Comparison of ENCODE assay signal across 21 cellular contexts in genomic region chr3:64026346-64026745, GRCh38. TPM values are rescaled to one million over a fixed set of nuclear protein-coding genes. Genes with fewer than 3 reads are reported as not detected.
DNase-seq lines count a peak whose midpoint lies in the region; ATAC-seq and TF ChIP-seq lines count a peak whose summit lies in the region.
"Had no signal": no experiment of that assay in that cellular context is flagged by ENCODE, and none has a peak within 500 bp of the region (broad histone marks: within the 10 kb centered on the region; RNA-seq: fewer than 3 reads in every experiment).

No MANE protein-coding gene starts in this region.

- H3K4me1 Mint-ChIP-seq in CD4-positive, alpha-beta T cell (ENCODE audit: low read depth): peaks cover 34% of the 10 kb centered on the region
- H3K4me1 Mint-ChIP-seq in neural crest cell (peaks cover 37% of the 10 kb centered on the region), neural progenitor cell (peaks cover 27% of the 10 kb centered on the region)

- H3K79me2 ChIP-seq in osteoblast (ENCODE audit: insufficient read depth, low read length): peaks cover 20% of the 10 kb centered on the region
- peaks cover 19% of the 10 kb centered on the region for H3K79me2 ChIP-seq in neural progenitor cell (ENCODE audit: low read depth)

- peaks cover 10% of the 10 kb centered on the region for H4K20me1 ChIP-seq in osteoblast (ENCODE audit: insufficient read depth, low read length)
- peaks cover 13% of the 10 kb centered on the region for H4K20me1 ChIP-seq in neural progenitor cell (ENCODE audit: low read depth)

- H3K9me3 Mint-ChIP-seq in CD4-positive, alpha-beta T cell: no peaks in the 10 kb centered on the region
- H3K9me3 Mint-ChIP-seq in neural crest cell (no peaks in the 10 kb centered on the region), neural progenitor cell (no peaks in the 10 kb centered on the region)
- H3K9me3 Mint-ChIP-seq: CD4-positive, alpha-beta memory T cell had no signal

- H3K27me3 Mint-ChIP-seq in CD4-positive, alpha-beta T cell: peaks cover 28% of the 10 kb centered on the region
- H3K27me3 Mint-ChIP-seq in neural crest cell (ENCODE audit: low read depth) (peaks cover 2% of the 10 kb centered on the region), neural progenitor cell (ENCODE audit: insufficient read depth, low read depth) (peaks cover 2% of the 10 kb centered on the region)

- no peak for TF ChIP-seq CTCF in CD4-positive, alpha-beta T cell (IDR thresholded peaks at IDR 0.05)
- no peak for TF ChIP-seq CTCF in neural crest cell (conservative IDR thresholded peaks at IDR 0.05)
- TF ChIP-seq CTCF in osteoblast (IDR thresholded peaks at IDR 0.05; ENCODE audit: extremely low read depth, low read depth, low read length): no peak
- TF ChIP-seq CTCF in neural progenitor cell (IDR thresholded peaks at IDR 0.05): no peak

- no peak for DNase-seq in CD4-positive, alpha-beta T cell
- DNase-seq in RPMI8226 (peak; percentile 24), neural crest cell (ENCODE audit: low read depth, low spot score) (no peak), osteoblast (ENCODE audit: insufficient read length, low spot score, missing footprints) (no peak), neural progenitor cell (ENCODE audit: low spot score) (no peak), CD1c-positive myeloid dendritic cell (ENCODE audit: extremely low spot score) (no peak)
- DNase-seq: Calu3; CD4-positive, alpha-beta memory T cell; COR-L47; DMS53; DMS79 treated with DMSO at 0.1 percent for 48 hours; GF-D8; GM23248; H7; HCEC 1CT had no signal

- CTCF ChIA-PET in CD4-positive, alpha-beta T cell (lab: Charles Lee): interaction anchor here (1.1 kb wide), 1 partner anchor 103 kb away, joined by 3 read pairs; no protein-coding TSS in a partner anchor

- H3K4me3 Mint-ChIP-seq in CD4-positive, alpha-beta T cell: peak overlapping the region; percentile 38
- peak overlapping the region; percentile 69 for H3K4me3 Mint-ChIP-seq in neural crest cell
- no peak overlapping the region for H3K4me3 Mint-ChIP-seq in neural progenitor cell
- H3K4me3 Mint-ChIP-seq: B cell; CD4-positive, alpha-beta memory T cell had no signal

- H3K4me2 ChIP-seq in osteoblast (ENCODE audit: insufficient read depth, low read length): no peak overlapping the region
- no peak overlapping the region for H3K4me2 ChIP-seq in neural progenitor cell
- H3K4me2 ChIP-seq: BLaER1 had no signal

- peaks cover 5% of the 10 kb centered on the region for H3K36me3 ChIP-seq in osteoblast (ENCODE audit: insufficient read depth, low read length)
- H3K36me3 ChIP-seq in neural progenitor cell: no peaks in the 10 kb centered on the region

- H3K27me3 ChIP-seq in CD4-positive, alpha-beta T cell (ENCODE audit: control insufficient read depth, insufficient read depth, low read length): peaks cover 13% of the 10 kb centered on the region
- H3K27me3 ChIP-seq in osteoblast (ENCODE audit: insufficient read depth, low read length) (peaks cover 16% of the 10 kb centered on the region), neural progenitor cell (no peaks in the 10 kb centered on the region)
- H3K27me3 ChIP-seq: BLaER1 had no signal

- POLR2A ChIA-PET in CD4-positive, alpha-beta T cell (lab: Charles Lee): no interaction called here

- H3K9me3 ChIP-seq in CD4-positive, alpha-beta T cell (ENCODE audit: control insufficient read depth, low read length): no peaks in the 10 kb centered on the region
- no peaks in the 10 kb centered on the region for H3K9me3 ChIP-seq in osteoblast (ENCODE audit: low read depth, low read length)
- H3K9me3 ChIP-seq in neural progenitor cell (ENCODE audit: low read depth): no peaks in the 10 kb centered on the region
- H3K9me3 ChIP-seq: BLaER1 had no signal

- intact Hi-C loops in CD4-positive, alpha-beta T cell (cut with DNase I, micrococcal nuclease): no loop called here

- H2AFZ ChIP-seq in osteoblast (ENCODE audit: low read length) (no peak overlapping the region), neural progenitor cell (replicated peaks) (no peak overlapping the region)
- H2AFZ ChIP-seq: GM23248 had no signal

- peaks cover 22% of the 10 kb centered on the region for H3K36me3 Mint-ChIP-seq in CD4-positive, alpha-beta T cell (ENCODE audit: low read depth)
- H3K36me3 Mint-ChIP-seq in neural crest cell (ENCODE audit: low read depth): peaks cover 5% of the 10 kb centered on the region
- peaks cover 3% of the 10 kb centered on the region for H3K36me3 Mint-ChIP-seq in neural progenitor cell

- H3K27ac ChIP-seq in CD4-positive, alpha-beta T cell (ENCODE audit: low read depth, low read length): no peak overlapping the region
- H3K27ac ChIP-seq in osteoblast (ENCODE audit: low read depth, low read length) (no peak overlapping the region), neural progenitor cell (no peak overlapping the region)
- H3K27ac ChIP-seq: 22Rv1, BLaER1, C4-2B, GM23248 had no signal

- H3K4me3 ChIP-seq in osteoblast (ENCODE audit: insufficient read depth, low read length): no peak overlapping the region
- H3K4me3 ChIP-seq in neural progenitor cell: no peak overlapping the region
- H3K4me3 ChIP-seq: BLaER1, GM23248 had no signal

- H3F3A ChIP-seq in neural progenitor cell (ENCODE audit: low read depth): no peaks in the 10 kb centered on the region

- no peak for ATAC-seq in CD4-positive, alpha-beta T cell (ENCODE audit: poor library complexity)
- ATAC-seq in GM19351 (IDR thresholded peaks at IDR 0.05; ENCODE audit: unreplicated experiment) (peak; percentile 17), HG02970 (IDR thresholded peaks at IDR 0.05; ENCODE audit: low FRiP score, unreplicated experiment) (no peak)

- H3K4me1 ChIP-seq in osteoblast (ENCODE audit: insufficient read depth, low read length) (peaks cover 15% of the 10 kb centered on the region), neural progenitor cell (peaks cover 14% of the 10 kb centered on the region)

- H3K27ac Mint-ChIP-seq in CD4-positive, alpha-beta T cell: no peak overlapping the region
- H3K27ac Mint-ChIP-seq in neural crest cell (ENCODE audit: unreplicated experiment) (no peak overlapping the region), neural progenitor cell (no peak overlapping the region)
- H3K27ac Mint-ChIP-seq: B cell had no signal

- H3K9ac ChIP-seq in neural progenitor cell: no peak overlapping the region
- H3K9ac ChIP-seq: BLaER1, GM23248 had no signal

RNA-seq across cellular contexts. Expression of gene PSMD6, which starts 3.1 kb away (rescaled TPM):
- total RNA-seq in CD4-positive, alpha-beta T cell: 100 to 1,000 TPM; 119 to 126 TPM
- total RNA-seq in neural crest cell: 103 and 104 TPM in 2 replicates
- 76.7 and 77.5 TPM in 2 replicates for total RNA-seq in osteoblast
- 103 and 141 TPM in 2 replicates for total RNA-seq in neural progenitor cell (ENCODE audit: low replicate concordance)
